In the genomic region with DNA sequence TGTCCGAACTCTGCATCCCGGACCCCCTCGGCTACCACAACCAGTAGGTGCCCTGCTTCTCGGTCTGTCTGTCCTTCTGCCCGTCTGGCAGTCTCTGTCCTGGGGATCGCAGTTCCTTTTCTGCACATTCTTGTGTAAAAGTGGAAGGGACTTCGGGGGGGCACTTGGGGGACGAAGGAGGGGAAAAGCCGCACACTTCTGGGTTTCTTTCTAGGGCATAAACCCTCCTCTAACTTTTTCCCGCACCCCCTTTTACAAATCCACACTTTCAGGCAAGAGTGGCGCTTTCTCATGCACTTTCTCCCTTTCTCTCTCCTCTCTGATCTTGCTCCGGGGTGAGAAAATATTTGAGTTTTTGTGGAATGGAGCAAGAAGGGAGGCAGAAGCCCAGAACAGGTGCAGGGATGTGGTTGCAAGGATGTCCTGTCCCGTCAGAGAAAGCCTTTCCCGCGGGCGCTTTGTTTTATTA, we compare ENCODE assay signal across 14 cellular contexts. TPM values are rescaled to one million over a fixed set of nuclear protein-coding genes. Genes with fewer than 3 reads are reported as not detected.
DNase-seq lines count a peak whose midpoint lies in the region; ATAC-seq, FAIRE-seq and TF ChIP-seq lines count a peak whose summit lies in the region.
"Had no signal": no experiment of that assay in that cellular context is flagged by ENCODE, and none has a peak within 500 bp of the region (broad histone marks: within the 10 kb centered on the region; RNA-seq: fewer than 3 reads in every experiment).

No MANE protein-coding gene starts in this region.

- peak overlapping the region; percentile 47 for H3K4me2 ChIP-seq in skeletal muscle satellite cell (ENCODE audit: low read length)

- H3K27me3 ChIP-seq in breast epithelium (peaks cover 0 to 63% of the 10 kb centered on the region in 2 donors), iPS-18a (ENCODE audit: control insufficient read depth, insufficient read depth, low read length) (peaks cover 69% of the 10 kb centered on the region), skeletal muscle satellite cell (ENCODE audit: control insufficient read depth, insufficient read depth, low read length) (peaks cover 93% of the 10 kb centered on the region)

- intact Hi-C loops in breast epithelium (cut with DNase I; ENCODE audit: low total_unique reads), result no loop called here

- TF ChIP-seq POLR2A in breast epithelium (IDR thresholded peaks at IDR 0.05), result no peak

- DNase-seq in HTR-8/SVneo (ENCODE audit: insufficient read length, low spot score) (no peak), breast epithelium (ENCODE audit: low spot score in 2 of 2) (no peak), NCI-H1048 (lab: John Stamatoyannopoulos, UW) (no peak), frontal cortex (ENCODE audit: low spot score in 2 of 2) (no peak)
- DNase-seq: activated T-cell treated with anti-CD3 and anti-CD28 coated beads, Interleukin-2, amount 50 U/mL, for 1 hour; DMS 273 treated with DMSO at 0.1 percent for 48 hours; NCI-H1930; upper lobe of right lung had no signal

- H3K4me1 ChIP-seq in breast epithelium (peaks cover 0 to 19% of the 10 kb centered on the region in 2 donors), iPS-18a (ENCODE audit: control insufficient read depth, low read depth, low read length) (no peaks in the 10 kb centered on the region), skeletal muscle satellite cell (ENCODE audit: control insufficient read depth, insufficient read depth, low read length) (peaks cover 12% of the 10 kb centered on the region)

- H3K9me3 ChIP-seq in breast epithelium (no peaks in the 10 kb centered on the region), iPS-18a (ENCODE audit: control insufficient read depth, low read depth, low read length) (no peaks in the 10 kb centered on the region), skeletal muscle satellite cell (replicated peaks; ENCODE audit: low read length) (no peaks in the 10 kb centered on the region)
- H3K9me3 ChIP-seq: prostate gland, upper lobe of right lung had no signal

- FAIRE-seq in HTR-8/SVneo (lab: Jason Lieb, UNC), result peak; percentile 40
- FAIRE-seq in frontal cortex (lab: Jason Lieb, UNC), result no peak
- FAIRE-seq: TTC549 had no signal

- no peaks in the 10 kb centered on the region for H3K36me3 ChIP-seq in breast epithelium
- no peaks in the 10 kb centered on the region for H3K36me3 ChIP-seq in iPS-18a (ENCODE audit: control insufficient read depth, low read depth, low read length)
- H3K36me3 ChIP-seq in skeletal muscle satellite cell (ENCODE audit: insufficient read depth, low read length), result no peaks in the 10 kb centered on the region
- H3K36me3 ChIP-seq: prostate gland, upper lobe of right lung had no signal

- H3K27ac ChIP-seq in breast epithelium (no peak overlapping the region), iPS-18a (ENCODE audit: low read length) (no peak overlapping the region)
- H3K27ac ChIP-seq: prostate gland, upper lobe of right lung had no signal

- H3K9ac ChIP-seq in iPS-18a (ENCODE audit: low read length), result no peak overlapping the region
- no peak overlapping the region for H3K9ac ChIP-seq in skeletal muscle satellite cell (ENCODE audit: low read depth, low read length)

- ATAC-seq in GM19328 (IDR thresholded peaks at IDR 0.05; ENCODE audit: unreplicated experiment), result no peak
- ATAC-seq in GM21825 (IDR thresholded peaks at IDR 0.05; ENCODE audit: unreplicated experiment), result no peak

- no peak for TF ChIP-seq CTCF in breast epithelium (IDR thresholded peaks at IDR 0.05)

- H3K4me3 ChIP-seq in breast epithelium (peak overlapping the region in 2 of 3 donors; percentile 30 to 59), iPS-18a (ENCODE audit: low read length) (peak overlapping the region; percentile 79), skeletal muscle satellite cell (ENCODE audit: low read length) (no peak overlapping the region)

RNA-seq across cellular contexts. Expression of gene ESRRB, which starts 0.5 kb away (rescaled TPM):
- total RNA-seq in breast epithelium (under 1 TPM in 2 of 3 donors, not detected in 1; 0.16 to 0.44 TPM), frontal cortex (under 0.01 TPM)
- not detected in 2 replicates for total RNA-seq in skeletal muscle satellite cell (2012; rRNA removed)
- total RNA-seq: upper lobe of right lung had no signal
